In genomic region chr6:166615059-166615770, GRCh38 we compare ENCODE assay signal across 13 cellular contexts. TPM values are rescaled to one million over a fixed set of nuclear protein-coding genes. Genes with fewer than 3 reads are reported as not detected.
DNase-seq lines count a peak whose midpoint lies in the region; ATAC-seq and TF ChIP-seq lines count a peak whose summit lies in the region.
"Had no signal": no experiment of that assay in that cellular context is flagged by ENCODE, and none has a peak within 500 bp of the region (broad histone marks: within the 10 kb centered on the region; RNA-seq: fewer than 3 reads in every experiment).

No MANE protein-coding gene starts in this region.

- H3K36me3 ChIP-seq in parathyroid adenoma (ENCODE audit: control insufficient read depth, insufficient read depth, low read length): no peaks in the 10 kb centered on the region

- intact Hi-C loops in Right ventricle myocardium superior (cut with DNase I): no loop called here

- peak overlapping the region; percentile 95 for H3K27ac ChIP-seq in parathyroid adenoma
- H3K27ac ChIP-seq: tibial artery had no signal

- TF ChIP-seq CTCF in astrocyte of the spinal cord (IDR thresholded peaks at IDR 0.05; ENCODE audit: low read depth, low read length) (no peak), parathyroid adenoma (IDR thresholded peaks at IDR 0.05) (no peak)

- in situ Hi-C loops in astrocyte of the spinal cord (cut with HindIII; ENCODE audit: low sequenced_read_pairs): no loop called here

- H3K4me3 ChIP-seq in astrocyte of the spinal cord (ENCODE audit: low read depth, low read length) (no peak overlapping the region), parathyroid adenoma (ENCODE audit: low read depth, low read length) (no peak overlapping the region)
- H3K4me3 ChIP-seq: MG63, tibial artery had no signal

- H3K27me3 ChIP-seq in parathyroid adenoma (ENCODE audit: control insufficient read depth, insufficient read depth, low read length): no peaks in the 10 kb centered on the region
- H3K27me3 ChIP-seq: MG63, tibial artery had no signal

- no peaks in the 10 kb centered on the region for H3K9me3 ChIP-seq in parathyroid adenoma (ENCODE audit: control insufficient read depth, low read length)
- H3K9me3 ChIP-seq: MG63, tibial artery had no signal

- H3K4me2 ChIP-seq in parathyroid adenoma (ENCODE audit: low read length): no peak overlapping the region

- H3K4me1 ChIP-seq in parathyroid adenoma: peaks cover 72% of the 10 kb centered on the region

- peaks cover 58% of the 10 kb centered on the region for H3K79me2 ChIP-seq in parathyroid adenoma

- no peak overlapping the region for H2AFZ ChIP-seq in parathyroid adenoma

- H3K9ac ChIP-seq in parathyroid adenoma: no peak overlapping the region

- peak; percentile 42 for DNase-seq in AG08395 (ENCODE audit: low spot score)
- peak; percentile 59 for DNase-seq in astrocyte of the spinal cord (ENCODE audit: low read depth, low spot score)
- DNase-seq in Right ventricle myocardium superior: no peak
- no peak for DNase-seq in NCI-H345 (lab: John Stamatoyannopoulos, UW)
- no peak for DNase-seq in NCI-H2029 treated with DMSO at 0.1 percent for 48 hours (lab: John Stamatoyannopoulos, UW)
- DNase-seq in NOMO-1 treated with dmso at 0.1 percent for 144 hours (lab: John Stamatoyannopoulos, UW; ENCODE audit: unreplicated experiment): no peak
- DNase-seq: DND-41, MG63, NCI-H226, RPMI8226 had no signal

- ATAC-seq in Right ventricle myocardium superior (ENCODE audit: poor library complexity): peak; percentile 74
- ATAC-seq in GM21576 (IDR thresholded peaks at IDR 0.05; ENCODE audit: unreplicated experiment): no peak

RNA-seq across cellular contexts. Expression of gene RPS6KA2, which starts 11.8 kb away (rescaled TPM):
- total RNA-seq in Right ventricle myocardium superior: 50.2 TPM

RNA-seq across cellular contexts. Expression of gene RAMACL, which starts 28.7 kb away (rescaled TPM):
- total RNA-seq in Right ventricle myocardium superior: 1.3 TPM

Comparison
In these comparisons a context has a peak if more than half of its experiments do, and no peak if none do; other contexts are left out.
1. DNase-seq: peak in AG08395 (single experiment) and astrocyte of the spinal cord (single experiment); none in Right ventricle myocardium superior (single experiment), NCI-H345 (single experiment), NCI-H2029 treated with DMSO at 0.1 percent for 48 hours (single experiment) and NOMO-1 treated with dmso at 0.1 percent for 144 hours (single experiment).